In genomic region chr3:152197937-152198336, GRCh38 we compare ENCODE assay signal across 10 cellular contexts.
DNase-seq lines count a peak whose midpoint lies in the region; ATAC-seq and TF ChIP-seq lines count a peak whose summit lies in the region.
"Had no signal": no experiment of that assay in that cellular context is flagged by ENCODE, and none has a peak within 500 bp of the region (broad histone marks: within the 10 kb centered on the region; RNA-seq: fewer than 3 reads in every experiment).

No MANE protein-coding gene starts in this region.

- ATAC-seq in GM19452 (IDR thresholded peaks at IDR 0.05; ENCODE audit: unreplicated experiment) (peak; percentile 26), GM19023 (IDR thresholded peaks at IDR 0.05; ENCODE audit: unreplicated experiment) (no peak)

- TF ChIP-seq CTCF in brain microvascular endothelial cell (IDR thresholded peaks at IDR 0.05; ENCODE audit: low read depth, low read length, missing control alignments): no peak

- H3K4me1 ChIP-seq in ACC112 (ENCODE audit: control insufficient read depth, insufficient read depth, low read length, unreplicated experiment): peaks cover 57% of the 10 kb centered on the region

- DNase-seq in OCI-M1 (lab: John Stamatoyannopoulos, UW) (peak; percentile 73), medulla oblongata (ENCODE audit: extremely low spot score) (peak; percentile 21), brain microvascular endothelial cell (no peak), SW480 (ENCODE audit: low spot score) (no peak), NCI-H1092 treated with DMSO at 0.1 percent for 48 hours (lab: John Stamatoyannopoulos, UW) (no peak)
- DNase-seq: COR-L47, NCI-H524 treated with DMSO at 0.1 percent for 48 hours had no signal

- peak overlapping the region; percentile 98 for H2AFZ ChIP-seq in ACC112 (ENCODE audit: low read length, unreplicated experiment)

- H3K36me3 ChIP-seq in ACC112 (ENCODE audit: insufficient read depth, low read length) (no peaks in the 10 kb centered on the region), brain microvascular endothelial cell (replicated peaks) (no peaks in the 10 kb centered on the region)

- peak overlapping the region; percentile 69; the same call in 1 of the 2 replicates for H3K4me3 ChIP-seq in ACC112 (ENCODE audit: low read depth, low read length)
- H3K4me3 ChIP-seq in brain microvascular endothelial cell (ENCODE audit: low read depth, low read length): no peak overlapping the region

- no peaks in the 10 kb centered on the region for H3K27me3 ChIP-seq in ACC112 (ENCODE audit: insufficient read depth, low read length)
- no peaks in the 10 kb centered on the region for H3K27me3 ChIP-seq in brain microvascular endothelial cell (replicated peaks)

- H3K79me2 ChIP-seq in ACC112 (ENCODE audit: control insufficient read depth, insufficient read depth, low read length, unreplicated experiment): no peaks in the 10 kb centered on the region

- H3K27ac ChIP-seq in ACC112 (ENCODE audit: low read depth, low read length) (peak overlapping the region; percentile 45; the same call in 1 of the 2 replicates), brain microvascular endothelial cell (no peak overlapping the region)

- in situ Hi-C loops in brain microvascular endothelial cell (cut with HindIII; ENCODE audit: low pct_ligation_motif_present, low sequenced_read_pairs): no loop called here

Comparison
In these comparisons a context has a peak if more than half of its experiments do, and no peak if none do; other contexts are left out.
1. DNase-seq: peak in OCI-M1 (single experiment) and medulla oblongata (single experiment); none in brain microvascular endothelial cell (single experiment), SW480 (single experiment) and NCI-H1092 treated with DMSO at 0.1 percent for 48 hours (single experiment).